ENCODE assay signal across 8 cellular contexts in genomic region chr6:20402181-20403079, GRCh38. TPM values are rescaled to one million over a fixed set of nuclear protein-coding genes. Genes with fewer than 3 reads are reported as not detected.
DNase-seq lines count a peak whose midpoint lies in the region; ATAC-seq and TF ChIP-seq lines count a peak whose summit lies in the region.

No MANE protein-coding gene starts in this region.

- CTCF ChIA-PET in AG04449 (lab: Yijun Ruan, JAX), result no interaction called here
- CTCF ChIA-PET in activated CD8-positive, alpha-beta memory T cell treated with anti-CD3 and anti-CD28 coated beads, Interleukin-2, amount 10 ng/mL, durations not matched to agents 7 days and 5 days (lab: Charles Lee), result interaction anchor here (0.6 kb wide), 1 partner anchor 225 kb away, joined by 3 read pairs; no protein-coding TSS in a partner anchor

- H3K9me3 ChIP-seq in mucosa of rectum (ENCODE audit: control insufficient read depth in 2 of 2, low read length in 2 of 2), result no peaks in the 10 kb centered on the region

- TF ChIP-seq POLR2A in GM19099 (IDR thresholded peaks at IDR 0.05; ENCODE audit: extremely low read depth, insufficient read length, low read depth), result peak; percentile 63

- peak overlapping the region; percentile 56 to 83 for H3K9ac ChIP-seq in mucosa of rectum (ENCODE audit: low read depth in 1 of 2, low read length in 2 of 2)

- H3K27ac ChIP-seq in epithelial cell of prostate (peak overlapping the region; percentile 95), mucosa of rectum (ENCODE audit: low read depth in 2 of 2, low read length in 2 of 2) (peak overlapping the region; percentile 81 to 86)

- H3K4me3 Mint-ChIP-seq in activated CD8-positive, alpha-beta memory T cell treated with anti-CD3 and anti-CD28 coated beads, Interleukin-2, amount 10 ng/mL, durations not matched to agents 7 days and 5 days, result peak overlapping the region; percentile 92

- peaks cover 0 to 12% of the 10 kb centered on the region in 2 donors for H3K4me1 ChIP-seq in mucosa of rectum (ENCODE audit: control insufficient read depth in 2 of 2, insufficient read depth in 2 of 2, low read length in 2 of 2)

- peaks cover 20% of the 10 kb centered on the region for H3K36me3 Mint-ChIP-seq in activated CD8-positive, alpha-beta memory T cell treated with anti-CD3 and anti-CD28 coated beads, Interleukin-2, amount 10 ng/mL, durations not matched to agents 7 days and 5 days

- POLR2A ChIA-PET in AG04449 (lab: Yijun Ruan, JAX), result interaction anchor here (0.5 to 1.0 kb wide), 4 partner anchors 23 to 1549 kb away, joined by 3 to 7 read pairs (median 4); no protein-coding TSS in a partner anchor

- no peaks in the 10 kb centered on the region for H3K36me3 ChIP-seq in mucosa of rectum (ENCODE audit: control insufficient read depth in 2 of 2, insufficient read depth in 2 of 2, low read length in 2 of 2)

- peak; percentile 0 for ATAC-seq in activated CD8-positive, alpha-beta memory T cell treated with anti-CD3 and anti-CD28 coated beads, Interleukin-2, amount 10 ng/mL, durations not matched to agents 7 days and 5 days
- ATAC-seq in stimulated activated naive CD8-positive, alpha-beta T cell treated with anti-CD3 and anti-CD28 coated beads, Interleukin-15, Interleukin-2, amounts not matched to agents 100 U/mL and 50 U/mL, for 24 hours, result no peak
- ATAC-seq in HG02678 (IDR thresholded peaks at IDR 0.05; ENCODE audit: unreplicated experiment), result no peak

- H3K27me3 ChIP-seq in mucosa of rectum (ENCODE audit: control insufficient read depth in 2 of 2, insufficient read depth in 2 of 2, low read length in 2 of 2), result no peaks in the 10 kb centered on the region

- peak overlapping the region; percentile 93 for H3K27ac Mint-ChIP-seq in activated CD8-positive, alpha-beta memory T cell treated with anti-CD3 and anti-CD28 coated beads, Interleukin-2, amount 10 ng/mL, durations not matched to agents 7 days and 5 days

- no peaks in the 10 kb centered on the region for H3K9me3 Mint-ChIP-seq in activated CD8-positive, alpha-beta memory T cell treated with anti-CD3 and anti-CD28 coated beads, Interleukin-2, amount 10 ng/mL, durations not matched to agents 7 days and 5 days (ENCODE audit: low read depth)

- no peak for DNase-seq in AG04449 (ENCODE audit: low read depth, low spot score)
- DNase-seq in NCI-H748 (lab: John Stamatoyannopoulos, UW; ENCODE audit: unreplicated experiment), result peak; percentile 67
- DNase-seq in activated CD8-positive, alpha-beta memory T cell treated with anti-CD3 and anti-CD28 coated beads, Interleukin-2, amount 10 ng/mL, durations not matched to agents 7 days and 5 days, result peak; percentile 72
- no peak for DNase-seq in epithelial cell of prostate (ENCODE audit: low read depth, low spot score)
- DNase-seq in stimulated activated naive CD8-positive, alpha-beta T cell treated with anti-CD3 and anti-CD28 coated beads, Interleukin-15, Interleukin-2, amounts not matched to agents 100 U/mL and 50 U/mL, for 24 hours, result peak; percentile 65

- peaks cover 46% of the 10 kb centered on the region for H3K4me1 Mint-ChIP-seq in activated CD8-positive, alpha-beta memory T cell treated with anti-CD3 and anti-CD28 coated beads, Interleukin-2, amount 10 ng/mL, durations not matched to agents 7 days and 5 days

- TF ChIP-seq CTCF in AG04449 (IDR thresholded peaks at IDR 0.05; ENCODE audit: insufficient read depth, low read length, missing control alignments), result no peak

- H3K4me3 ChIP-seq in AG04449 (ENCODE audit: low read depth, low read length) (peak overlapping the region; percentile 78), mucosa of rectum (ENCODE audit: low read length in 2 of 2) (peak overlapping the region; percentile 72 to 78)

- H3K27me3 Mint-ChIP-seq in activated CD8-positive, alpha-beta memory T cell treated with anti-CD3 and anti-CD28 coated beads, Interleukin-2, amount 10 ng/mL, durations not matched to agents 7 days and 5 days, result no peaks in the 10 kb centered on the region

RNA-seq across cellular contexts. Expression of gene E2F3, which starts 0.8 kb away (rescaled TPM):
- total RNA-seq in activated CD8-positive, alpha-beta memory T cell treated with anti-CD3 and anti-CD28 coated beads, Interleukin-2, amount 10 ng/mL, durations not matched to agents 7 days and 5 days, result 10 to 100 TPM; 29.0 to 31.1 TPM

Comparison
In these comparisons a context has a peak if more than half of its experiments do, and no peak if none do; other contexts are left out.
1. DNase-seq: peak in NCI-H748 (single experiment), activated CD8-positive, alpha-beta memory T cell treated with anti-CD3 and anti-CD28 coated beads, Interleukin-2, amount 10 ng/mL, durations not matched to agents 7 days and 5 days (single experiment) and stimulated activated naive CD8-positive, alpha-beta T cell treated with anti-CD3 and anti-CD28 coated beads, Interleukin-15, Interleukin-2, amounts not matched to agents 100 U/mL and 50 U/mL, for 24 hours (single experiment); none in AG04449 (single experiment) and epithelial cell of prostate (single experiment).